18 cellular contexts compared by ENCODE assay signal in genomic region chr1:102897537-102897936, GRCh38.
A peak's percentile ranks its signal among the peaks of the same experiment; 100 is the strongest.
DNase-seq lines count a peak whose midpoint lies in the region; ATAC-seq, FAIRE-seq and TF ChIP-seq lines count a peak whose summit lies in the region.
"Had no signal": no experiment of that assay in that cellular context is flagged by ENCODE, and none has a peak within 500 bp of the region (broad histone marks: within the 10 kb centered on the region; RNA-seq: fewer than 3 reads in every experiment).

No MANE protein-coding gene starts in this region.

- 0 out of 2 replicates have a peak overlapping the region, but pooled peaks have one; percentile 3 for H3K4me3 ChIP-seq in ACC112 (ENCODE audit: low read depth, low read length)
- no peak overlapping the region for H3K4me3 ChIP-seq in brain microvascular endothelial cell (ENCODE audit: low read depth, low read length)
- no peak overlapping the region for H3K4me3 ChIP-seq in left lung
- H3K4me3 ChIP-seq: lung had no signal

- no peak for ATAC-seq in stimulated activated memory B cell treated with anti-CD40 and anti-IgM and Interleukin-4, amounts not matched to agents 10 μg/mL and 1 μg/mL and 100 μg/mL, for 72 hours
- no peak for ATAC-seq in HG02588 (IDR thresholded peaks at IDR 0.05; ENCODE audit: unreplicated experiment)
- ATAC-seq in left lung: no peak
- ATAC-seq: WTC11 had no signal

- no peaks in the 10 kb centered on the region for H3K79me2 ChIP-seq in ACC112 (ENCODE audit: control insufficient read depth, insufficient read depth, low read length, unreplicated experiment)

- TF ChIP-seq CTCF in brain microvascular endothelial cell (IDR thresholded peaks at IDR 0.05; ENCODE audit: low read depth, low read length, missing control alignments) (no peak), left lung (IDR thresholded peaks at IDR 0.05) (no peak)

- in situ Hi-C loops in brain microvascular endothelial cell (cut with HindIII; ENCODE audit: low pct_ligation_motif_present, low sequenced_read_pairs) (no loop called here), KBM-7 (cut with MboI; ENCODE audit: low pct_unique_long_range_greater_than_20kb, low sequenced_read_pairs) (no loop called here)

- DNase-seq in HTR-8/SVneo (ENCODE audit: insufficient read length, low spot score) (peak; percentile 7), brain microvascular endothelial cell (peak; percentile 34), iris pigment epithelial cell (ENCODE audit: low read depth) (peak; percentile 68), left lung (no peak), KBM-7 (no peak)
- DNase-seq: activated CD8-positive, alpha-beta memory T cell treated with anti-CD3 and anti-CD28 coated beads, Interleukin-2, amount 50 U/mL, for 4 hours; DMS79; effector CD8-positive, alpha-beta T cell; H7; NCI-H146; NCI-H748 treated with DMSO at 0.1 percent for 48 hours; occipital lobe; stimulated activated CD8-positive, alpha-beta memory T cell treated with anti-CD3 and anti-CD28 coated beads, Interleukin-4, amount 100 ng/mL, for 48 hours had no signal

- H3K36me3 ChIP-seq in ACC112 (ENCODE audit: insufficient read depth, low read length): no peaks in the 10 kb centered on the region
- H3K36me3 ChIP-seq in brain microvascular endothelial cell (replicated peaks): no peaks in the 10 kb centered on the region
- no peaks in the 10 kb centered on the region for H3K36me3 ChIP-seq in left lung

- H3K27me3 Mint-ChIP-seq in stimulated activated memory B cell treated with anti-CD40 and anti-IgM and Interleukin-4, amounts not matched to agents 10 μg/mL and 1 μg/mL and 100 μg/mL, for 72 hours: no peaks in the 10 kb centered on the region

- no peak overlapping the region for H3K27ac Mint-ChIP-seq in stimulated activated memory B cell treated with anti-CD40 and anti-IgM and Interleukin-4, amounts not matched to agents 10 μg/mL and 1 μg/mL and 100 μg/mL, for 72 hours
- H3K27ac Mint-ChIP-seq: WTC11 had no signal

- H3K36me3 Mint-ChIP-seq in stimulated activated memory B cell treated with anti-CD40 and anti-IgM and Interleukin-4, amounts not matched to agents 10 μg/mL and 1 μg/mL and 100 μg/mL, for 72 hours: no peaks in the 10 kb centered on the region
- H3K36me3 Mint-ChIP-seq: WTC11 had no signal

- FAIRE-seq in HTR-8/SVneo (lab: Jason Lieb, UNC): no peak

- no peaks in the 10 kb centered on the region for H3K27me3 ChIP-seq in ACC112 (ENCODE audit: insufficient read depth, low read length)
- no peaks in the 10 kb centered on the region for H3K27me3 ChIP-seq in brain microvascular endothelial cell (replicated peaks)
- no peaks in the 10 kb centered on the region for H3K27me3 ChIP-seq in left lung

- peaks cover 31% of the 10 kb centered on the region for H3K4me1 ChIP-seq in ACC112 (ENCODE audit: control insufficient read depth, insufficient read depth, low read length, unreplicated experiment)
- no peaks in the 10 kb centered on the region for H3K4me1 ChIP-seq in left lung

- H3K27ac ChIP-seq in ACC112 (ENCODE audit: low read depth, low read length) (peak overlapping the region; percentile 42), brain microvascular endothelial cell (no peak overlapping the region), left lung (no peak overlapping the region)

- H3K4me3 Mint-ChIP-seq in stimulated activated memory B cell treated with anti-CD40 and anti-IgM and Interleukin-4, amounts not matched to agents 10 μg/mL and 1 μg/mL and 100 μg/mL, for 72 hours: no peak overlapping the region
- H3K4me3 Mint-ChIP-seq: WTC11 had no signal

- intact Hi-C loops in left lung (cut with DNase I): no loop called here

- H3K9me3 Mint-ChIP-seq in stimulated activated memory B cell treated with anti-CD40 and anti-IgM and Interleukin-4, amounts not matched to agents 10 μg/mL and 1 μg/mL and 100 μg/mL, for 72 hours: no peaks in the 10 kb centered on the region
- H3K9me3 Mint-ChIP-seq: WTC11 had no signal

- no peaks in the 10 kb centered on the region for H3K4me1 Mint-ChIP-seq in stimulated activated memory B cell treated with anti-CD40 and anti-IgM and Interleukin-4, amounts not matched to agents 10 μg/mL and 1 μg/mL and 100 μg/mL, for 72 hours
- H3K4me1 Mint-ChIP-seq: WTC11 had no signal

- no peaks in the 10 kb centered on the region for H3K9me3 ChIP-seq in left lung

- H2AFZ ChIP-seq in ACC112 (ENCODE audit: low read length, unreplicated experiment): peak overlapping the region; percentile 20

Comparison
In these comparisons a context has a peak if more than half of its experiments do, and no peak if none do; other contexts are left out.
1. DNase-seq: peak in HTR-8/SVneo (single experiment), brain microvascular endothelial cell (single experiment) and iris pigment epithelial cell (single experiment); none in left lung (0 of 2) and KBM-7 (single experiment).